In the genomic region with DNA sequence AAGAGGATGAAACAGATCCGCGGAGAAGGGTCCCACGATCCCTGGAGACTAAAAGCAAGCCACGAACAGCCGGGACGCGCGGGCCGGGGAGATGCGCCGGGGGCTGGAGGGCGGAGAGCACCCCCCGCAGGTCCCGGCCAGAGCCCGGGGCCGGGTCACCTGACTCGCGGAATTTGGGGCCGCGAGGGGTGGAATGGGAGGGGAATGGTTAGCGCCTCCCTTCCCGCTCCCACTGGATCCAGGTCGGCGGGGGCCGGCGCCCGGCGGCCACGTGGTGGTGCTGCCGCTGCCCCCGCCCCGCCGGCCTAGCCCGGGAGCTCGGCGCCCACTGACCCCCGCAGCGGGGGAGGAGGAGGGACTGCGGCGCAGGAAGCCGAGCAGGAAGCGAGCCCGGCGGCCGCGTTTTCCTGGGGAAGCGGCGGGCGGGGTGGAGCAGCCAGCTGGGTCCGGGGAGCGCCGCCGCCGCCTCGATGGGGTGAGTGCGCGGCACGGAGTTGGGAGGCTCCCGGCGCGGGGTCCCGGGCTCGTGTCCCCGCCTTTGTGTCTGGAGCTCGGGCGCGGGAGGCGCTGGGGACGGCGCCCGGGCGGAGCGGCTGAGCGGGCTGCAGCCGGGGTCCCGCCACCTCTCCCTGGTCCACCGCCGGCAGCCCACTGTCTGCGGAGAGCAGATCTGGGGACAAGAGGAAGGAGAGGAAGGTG, we compare ENCODE assay signal across 1 cellular context.
TF ChIP-seq lines count a peak whose summit lies in the region.

Gene RAI14, plus strand, starts transcription at position 328 of the 699 bp plus-strand sequence. CDS start 30,592 bp downstream, outside the sequence.

TF ChIP-seq in IMR-90, 13 proteins besides CTCF, POLR2A, EP300 and RAD21:
- TF ChIP-seq USF2 (IDR thresholded peaks at IDR 0.05; ENCODE audit: low read depth, low read length) (peak; percentile 93), BHLHE40 (IDR thresholded peaks at IDR 0.05; ENCODE audit: low read depth, low read length) (peak; percentile 31; the same call in 1 of the 2 replicates), CEBPB (IDR thresholded peaks at IDR 0.05; ENCODE audit: low read depth, low read length) (no peak), MXI1 (IDR thresholded peaks at IDR 0.05; ENCODE audit: borderline replicate concordance, low read depth, low read length) (peak; percentile 94), MAZ (IDR thresholded peaks at IDR 0.05; ENCODE audit: borderline replicate concordance, low read depth, low read length) (peak; percentile 98), FOS (IDR thresholded peaks at IDR 0.05; ENCODE audit: low read depth, low read length) (peak; percentile 4; the same call in 1 of the 2 replicates), CHD1 (IDR thresholded peaks at IDR 0.05; ENCODE audit: low read depth, low read length) (0 out of 2 replicates have a peak, but pooled peaks have one; percentile 81), SMC3 (IDR thresholded peaks at IDR 0.05; ENCODE audit: low read depth, low read length) (no peak; the same call in 1 of the 2 replicates)
